ENCODE assay signal across 15 cellular contexts in the genomic region with DNA sequence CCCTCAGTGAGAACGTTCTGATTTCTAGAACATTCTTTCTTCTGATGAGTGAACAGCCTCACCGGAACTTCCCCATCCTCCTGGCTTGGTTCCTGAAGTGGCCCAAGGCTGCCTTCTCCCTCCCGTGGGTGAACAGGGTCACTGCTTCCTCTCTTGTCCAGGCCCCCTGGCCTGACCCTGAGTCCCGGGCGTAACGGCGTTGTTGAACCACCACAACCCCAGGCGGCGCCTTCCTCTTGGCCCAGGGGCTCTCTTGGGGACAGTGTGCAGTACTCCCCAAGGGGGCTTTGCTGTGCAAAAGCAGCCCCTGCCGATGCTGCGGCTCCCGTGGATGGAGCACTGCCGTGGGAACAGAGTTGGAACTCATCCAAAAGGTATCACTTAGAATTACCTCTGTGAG.
DNase-seq lines count a peak whose midpoint lies in the region; ATAC-seq and TF ChIP-seq lines count a peak whose summit lies in the region.
"Had no signal": no experiment of that assay in that cellular context is flagged by ENCODE, and none has a peak within 500 bp of the region (broad histone marks: within the 10 kb centered on the region; RNA-seq: fewer than 3 reads in every experiment).

No MANE protein-coding gene starts in this region.

- no peak for DNase-seq in GM23248
- DNase-seq in brain microvascular endothelial cell = no peak
- no peak for DNase-seq in mesenchymal stem cell
- no peak for DNase-seq in SJCRH30
- DNase-seq in natural killer cell = no peak
- DNase-seq in stimulated activated CD4-positive, alpha-beta T cell treated with anti-CD3 and anti-CD28 coated beads, Interleukin-4, amount 100 ng/mL, for 24 hours = no peak
- no peak for DNase-seq in EL
- DNase-seq: amniotic stem cell, BE2C, NCI-H2081 treated with DMSO at 0.1 percent for 48 hours, NCI-H748 treated with DMSO at 0.1 percent for 48 hours had no signal

- H3K9me2 ChIP-seq in GM23248 (ENCODE audit: insufficient read depth) = no peaks in the 10 kb centered on the region

- peaks cover 14% of the 10 kb centered on the region; the same call in 1 of the 2 replicates for H3F3A ChIP-seq in GM23248 (ENCODE audit: insufficient read depth)

- no peak overlapping the region for H3K4me3 Mint-ChIP-seq in natural killer cell
- H3K4me3 Mint-ChIP-seq: dendritic cell treated with granulocyte-macrophage colony-stimulating factor and Interleukin-4, amounts not matched to agents 40 ng/mL and 50 ng/mL, for 4 days had no signal

- H3K27me3 Mint-ChIP-seq in natural killer cell (ENCODE audit: low read depth in 2 of 2) = no peaks in the 10 kb centered on the region
- H3K27me3 Mint-ChIP-seq: dendritic cell treated with granulocyte-macrophage colony-stimulating factor and Interleukin-4, amounts not matched to agents 40 ng/mL and 50 ng/mL, for 4 days had no signal

- no peak overlapping the region for H2BK5ac ChIP-seq in mesenchymal stem cell (ENCODE audit: low read depth, low read length, poor library complexity, severe bottlenecking)

- H3K4me1 ChIP-seq in ACC112 (ENCODE audit: control insufficient read depth, insufficient read depth, low read length, unreplicated experiment) = peaks cover 19% of the 10 kb centered on the region
- H3K4me1 ChIP-seq in GM23248 (ENCODE audit: insufficient read depth) = peaks cover 20% of the 10 kb centered on the region
- peaks cover 3% of the 10 kb centered on the region for H3K4me1 ChIP-seq in mesenchymal stem cell (ENCODE audit: control insufficient read depth, insufficient read depth, low read depth, low read length)
- H3K4me1 ChIP-seq in SJCRH30 = no peaks in the 10 kb centered on the region
- H3K4me1 ChIP-seq: BE2C had no signal

- no peak overlapping the region for H3K23ac ChIP-seq in mesenchymal stem cell (ENCODE audit: low read length in 2 of 2)

- WGBS in GM23248 (ENCODE audit: low coverage in 1 of 2, low lambda C conversion rate in 2 of 2, missing lambda C conversion rate in 2 of 2), 2 experiments = 16 to 23% methylated on average over 13 of the region's 13 CpGs
- WGBS in mesenchymal stem cell = 84% methylated on average over 13 of the region's 13 CpGs

- H3K4me2 ChIP-seq in GM23248 (ENCODE audit: unreplicated experiment) (peak overlapping the region; percentile 74), mesenchymal stem cell (ENCODE audit: low read length, poor library complexity, severe bottlenecking) (no peak overlapping the region)

- no peak overlapping the region for H2AK5ac ChIP-seq in mesenchymal stem cell (ENCODE audit: low read length, severe bottlenecking)

- H3K27me3 ChIP-seq in ACC112 (ENCODE audit: insufficient read depth, low read length) (no peaks in the 10 kb centered on the region), GM23248 (replicated peaks; ENCODE audit: insufficient read depth) (no peaks in the 10 kb centered on the region), brain microvascular endothelial cell (replicated peaks) (no peaks in the 10 kb centered on the region), mesenchymal stem cell (ENCODE audit: control insufficient read depth in 1 of 2, insufficient read depth in 1 of 2, low read length in 2 of 2) (peaks cover 0 to 41% of the 10 kb centered on the region in 2 experiments), SJCRH30 (peaks cover 9% of the 10 kb centered on the region; the same call in 1 of the 2 replicates)
- H3K27me3 ChIP-seq: BE2C had no signal

- in situ Hi-C loops in GM23248 (cut with MboI) (no loop called here), brain microvascular endothelial cell (cut with HindIII; ENCODE audit: low pct_ligation_motif_present, low sequenced_read_pairs) (no loop called here)

- H4K20me1 ChIP-seq in GM23248 (ENCODE audit: insufficient read depth) = no peaks in the 10 kb centered on the region

- TF ChIP-seq CTCF in brain microvascular endothelial cell (IDR thresholded peaks at IDR 0.05; ENCODE audit: low read depth, low read length, missing control alignments) (no peak), natural killer cell (IDR thresholded peaks at IDR 0.05) (no peak)

- peak overlapping the region; percentile 74 for H3K27ac ChIP-seq in ACC112 (ENCODE audit: low read depth, low read length)
- H3K27ac ChIP-seq in GM23248 = peak overlapping the region; percentile 70
- H3K27ac ChIP-seq in brain microvascular endothelial cell = no peak overlapping the region
- H3K27ac ChIP-seq in mesenchymal stem cell (ENCODE audit: low read length, poor library complexity, severe bottlenecking) = no peak overlapping the region
- H3K27ac ChIP-seq in SJCRH30 = no peak overlapping the region
- H3K27ac ChIP-seq: HL-60 had no signal

- H3K4ac ChIP-seq in mesenchymal stem cell (ENCODE audit: low read depth in 1 of 2, low read length in 2 of 2) = no peak overlapping the region

- no peak for ATAC-seq in natural killer cell
- ATAC-seq: esophagus mucosa had no signal

- H4K91ac ChIP-seq in mesenchymal stem cell (ENCODE audit: low read length) = no peak overlapping the region

- no peak overlapping the region for H2BK120ac ChIP-seq in mesenchymal stem cell (ENCODE audit: low read depth, low read length)

- H2AFZ ChIP-seq in ACC112 (ENCODE audit: low read length, unreplicated experiment) (peak overlapping the region; percentile 77), GM23248 (peak overlapping the region; percentile 91), mesenchymal stem cell (ENCODE audit: low read depth, low read length) (no peak overlapping the region)

- intact Hi-C loops in natural killer cell (cut with micrococcal nuclease) = no loop called here

- H3K79me2 ChIP-seq in ACC112 (ENCODE audit: control insufficient read depth, insufficient read depth, low read length, unreplicated experiment) (peaks cover 22% of the 10 kb centered on the region), GM23248 (ENCODE audit: insufficient read depth) (peaks cover 14% of the 10 kb centered on the region; the same call in 1 of the 2 replicates)

- no peaks in the 10 kb centered on the region for H3K4me1 Mint-ChIP-seq in natural killer cell

- H3K36me3 ChIP-seq in ACC112 (ENCODE audit: insufficient read depth, low read length) = no peaks in the 10 kb centered on the region
- H3K36me3 ChIP-seq in GM23248 (ENCODE audit: low read depth) = no peaks in the 10 kb centered on the region
- no peaks in the 10 kb centered on the region for H3K36me3 ChIP-seq in brain microvascular endothelial cell (replicated peaks)
- no peaks in the 10 kb centered on the region for H3K36me3 ChIP-seq in mesenchymal stem cell (ENCODE audit: control insufficient read depth in 1 of 2, insufficient read depth in 2 of 2, low read depth in 1 of 2, low read length in 2 of 2)
- no peaks in the 10 kb centered on the region for H3K36me3 ChIP-seq in SJCRH30
- H3K36me3 ChIP-seq: BE2C had no signal

- no peak overlapping the region for H2BK12ac ChIP-seq in mesenchymal stem cell (ENCODE audit: low read length in 2 of 2)

- no peaks in the 10 kb centered on the region for H3K36me3 Mint-ChIP-seq in natural killer cell

- H3K4me3 ChIP-seq in ACC112 (ENCODE audit: low read depth, low read length) = peak overlapping the region; percentile 88
- peak overlapping the region; percentile 73 for H3K4me3 ChIP-seq in GM23248
- peak overlapping the region; percentile 47 for H3K4me3 ChIP-seq in brain microvascular endothelial cell (ENCODE audit: low read depth, low read length)
- peak overlapping the region in 1 of 2 experiments; percentile 63 for H3K4me3 ChIP-seq in mesenchymal stem cell (ENCODE audit: insufficient read depth in 1 of 2, low read depth in 1 of 2, low read length in 2 of 2)
- no peak overlapping the region for H3K4me3 ChIP-seq in SJCRH30

- no peaks in the 10 kb centered on the region for H3K79me1 ChIP-seq in mesenchymal stem cell (replicated peaks; ENCODE audit: low read length, poor library complexity, severe bottlenecking)

- H3K14ac ChIP-seq in mesenchymal stem cell (ENCODE audit: low read length in 2 of 2) = no peak overlapping the region

- no peak overlapping the region for H4K8ac ChIP-seq in mesenchymal stem cell (ENCODE audit: low read length)

- H3K9ac ChIP-seq in GM23248 = peak overlapping the region; percentile 83
- H3K9ac ChIP-seq in mesenchymal stem cell (ENCODE audit: low read length) = peak overlapping the region; percentile 64

- H3K9me3 ChIP-seq in GM23248 (ENCODE audit: low read depth) (no peaks in the 10 kb centered on the region), mesenchymal stem cell (ENCODE audit: control insufficient read depth, low read length) (no peaks in the 10 kb centered on the region), SJCRH30 (replicated peaks) (no peaks in the 10 kb centered on the region)
- H3K9me3 ChIP-seq: BE2C had no signal

- no peak overlapping the region for H3K27ac Mint-ChIP-seq in natural killer cell
- H3K27ac Mint-ChIP-seq: dendritic cell treated with granulocyte-macrophage colony-stimulating factor and Interleukin-4, amounts not matched to agents 40 ng/mL and 50 ng/mL, for 4 days had no signal

- no peak overlapping the region for H3K18ac ChIP-seq in mesenchymal stem cell (ENCODE audit: low read depth in 1 of 2, low read length in 2 of 2)

- H3K9me3 Mint-ChIP-seq in natural killer cell = no peaks in the 10 kb centered on the region
- H3K9me3 Mint-ChIP-seq: dendritic cell treated with granulocyte-macrophage colony-stimulating factor and Interleukin-4, amounts not matched to agents 40 ng/mL and 50 ng/mL, for 4 days had no signal

- no peak overlapping the region for H2BK15ac ChIP-seq in mesenchymal stem cell (ENCODE audit: low read depth, poor library complexity, severe bottlenecking)

Comparison
In these comparisons a context has a peak if more than half of its experiments do, and no peak if none do; other contexts are left out.
1. H3K27ac ChIP-seq: peak in ACC112 (single experiment) and GM23248 (single experiment); none in brain microvascular endothelial cell (single experiment), mesenchymal stem cell (single experiment) and SJCRH30 (single experiment).